Comparison of ENCODE assay signal across 8 cellular contexts in genomic region chr19:49019242-49019932, GRCh38. TPM values are rescaled to one million over a fixed set of nuclear protein-coding genes. Genes with fewer than 3 reads are reported as not detected.
DNase-seq lines count a peak whose midpoint lies in the region; ATAC-seq, FAIRE-seq and TF ChIP-seq lines count a peak whose summit lies in the region.

No MANE protein-coding gene starts in this region.

- peak; percentile 47 to 74 (median 61) for DNase-seq in CD8-positive, alpha-beta memory T cell
- DNase-seq in T-helper 22 cell (ENCODE audit: low read depth) (peak; percentile 36), GM12878 (ENCODE audit: low read depth, low spot score) (no peak), iris pigment epithelial cell (ENCODE audit: low read depth) (peak; percentile 53)
- peak; percentile 51 to 70 for DNase-seq in stimulated activated CD4-positive, alpha-beta T cell treated with anti-CD3 and anti-CD28 coated beads, Interleukin-2, amount 100 ng/mL, for 48 hours

- H3K4me3 ChIP-seq in CD8-positive, alpha-beta memory T cell (ENCODE audit: low read length): peak overlapping the region; percentile 61
- H3K4me3 ChIP-seq in GM12878: peak overlapping the region; percentile 40; the same call in 1 of the 2 replicates

- no peak for TF ChIP-seq POLR2A in GM12878 (IDR thresholded peaks at IDR 0.05; ENCODE audit: low read depth, low read length)

- in situ Hi-C loops in GM12878 (cut with MboI): no loop called here

- BruUV-seq in GM12878 (replicated peaks; lab: Mats Ljungman, UMichigan): no TSS peak

- no peaks in the 10 kb centered on the region for H3K9me3 Mint-ChIP-seq in CD8-positive, alpha-beta memory T cell

- POLR2A ChIA-PET in CD8-positive, alpha-beta memory T cell (lab: Charles Lee): interaction anchor here (0.8 to 1.6 kb wide), 2 partner anchors 26 kb away, joined by 4 to 10 read pairs; partner anchors contain the start of genes GYS1 and RUVBL2
- POLR2A ChIA-PET in GM12878 (lab: Charles Lee): interaction anchor here (0.6 kb wide), 1 partner anchor 483 kb away, joined by 6 read pairs; no protein-coding TSS in a partner anchor

- WGBS in GM12878 (ENCODE audit: insufficient coverage, insufficient replicate concordance, low lambda C conversion rate, missing lambda C conversion rate): 7% methylated on average over 41 of the region's 41 CpGs

- no peak for FAIRE-seq in GM12878 (lab: Jason Lieb, UNC)

- RAD21 ChIA-PET in GM12878 (lab: Charles Lee; ENCODE audit: unreplicated experiment): interaction anchor here (0.6 kb wide), 1 partner anchor 43 kb away, joined by 3 read pairs; no protein-coding TSS in a partner anchor

- no peaks in the 10 kb centered on the region for H4K20me1 ChIP-seq in GM12878 (ENCODE audit: control insufficient read depth, insufficient read depth)

- TF ChIP-seq CTCF in GM12878 (IDR thresholded peaks at IDR 0.05 in 2 of 3, conservative IDR thresholded peaks at IDR 0.05 in 1 of 3; ENCODE audit: control insufficient read depth in 2 of 3, extremely low read depth in 1 of 3, insufficient read depth in 1 of 3, low read depth in 3 of 3, low read length in 3 of 3): 0 out of 6 replicates have a peak, but pooled peaks of 1 of the 3 experiments have one; percentile 4

- no peaks in the 10 kb centered on the region for H3K27me3 Mint-ChIP-seq in CD8-positive, alpha-beta memory T cell

- SMC1A ChIA-PET in GM12878 (lab: Charles Lee; ENCODE audit: uncharacterized antibody, unreplicated experiment): no interaction called here

- no peak for TF ChIP-seq EP300 in Ishikawa (IDR thresholded peaks at IDR 0.05; ENCODE audit: borderline replicate concordance)
- no peak for TF ChIP-seq EP300 in GM12878 (IDR thresholded peaks at IDR 0.05; ENCODE audit: borderline replicate concordance in 1 of 2, control insufficient read depth in 1 of 2, low read depth in 2 of 2, low read length in 2 of 2)

- no peak overlapping the region for H3K27ac ChIP-seq in CD8-positive, alpha-beta memory T cell (ENCODE audit: low read depth, low read length)
- no peak overlapping the region for H3K27ac ChIP-seq in GM12878 (ENCODE audit: control insufficient read depth, insufficient read depth)

- TF ChIP-seq RAD21 in Ishikawa (IDR thresholded peaks at IDR 0.05; ENCODE audit: low read depth) (no peak), GM12878 (IDR thresholded peaks at IDR 0.05; ENCODE audit: insufficient read depth, low read depth, low read length) (no peak)

- H3K9me3 ChIP-seq in CD8-positive, alpha-beta memory T cell (ENCODE audit: low read length): no peaks in the 10 kb centered on the region
- H3K9me3 ChIP-seq in GM12878 (replicated peaks; ENCODE audit: control insufficient read depth, insufficient read depth, low read length): no peaks in the 10 kb centered on the region

- peak overlapping the region in 6 of 8 donors; percentile 40 to 93 (median 84) for H3K27ac Mint-ChIP-seq in CD8-positive, alpha-beta memory T cell

- peaks cover 21 to 42% (median 23%) of the 10 kb centered on the region in 3 donors for H3K4me1 Mint-ChIP-seq in CD8-positive, alpha-beta memory T cell

- H3K79me2 ChIP-seq in GM12878 (ENCODE audit: control insufficient read depth, insufficient read depth, low read length): no peaks in the 10 kb centered on the region

- peak overlapping the region; percentile 34 for H2AFZ ChIP-seq in GM12878 (ENCODE audit: control insufficient read depth, low read depth, low read length)

- no peak overlapping the region for H3K9ac ChIP-seq in GM12878 (ENCODE audit: control insufficient read depth, insufficient read depth, low read length)

- peak; percentile 22; the same call in 2 of the 3 replicates for ATAC-seq in GM12878
- no peak for ATAC-seq in HG02588 (IDR thresholded peaks at IDR 0.05; ENCODE audit: unreplicated experiment)
- no peak for ATAC-seq in HG03354 (IDR thresholded peaks at IDR 0.05; ENCODE audit: poor library complexity, severe bottlenecking, unreplicated experiment)

- H3K36me3 ChIP-seq in CD8-positive, alpha-beta memory T cell (ENCODE audit: insufficient read depth, low read length): no peaks in the 10 kb centered on the region
- H3K36me3 ChIP-seq in GM12878 (ENCODE audit: control insufficient read depth in 2 of 2, insufficient read depth in 2 of 2, low read length in 1 of 2): peaks cover 0 to 6% of the 10 kb centered on the region in 2 experiments; a peak in 2 of 4 replicates

- peak overlapping the region; percentile 77 to 94 (median 89) for H3K4me3 Mint-ChIP-seq in CD8-positive, alpha-beta memory T cell

- CTCF ChIA-PET in CD8-positive, alpha-beta memory T cell (lab: Charles Lee): interaction anchor here (0.7 to 3.4 kb wide), 5 partner anchors 20 to 87 kb away, joined by 3 to 25 read pairs (median 10); partner anchors contain the start of genes GYS1 and RUVBL2
- CTCF ChIA-PET in GM12878 (lab: Yijun Ruan, JAX): interaction anchor here (0.8 to 3.1 kb wide), 2 partner anchors 21 to 78 kb away, joined by 3 to 14 read pairs; no protein-coding TSS in a partner anchor

- peaks cover 0 to 7% (median 0%) of the 10 kb centered on the region in 3 donors for H3K36me3 Mint-ChIP-seq in CD8-positive, alpha-beta memory T cell

- intact Hi-C loops in GM12878 (cut with micrococcal nuclease; ENCODE audit: unreplicated experiment): no loop called here

- peak overlapping the region; percentile 31 for H3K4me2 ChIP-seq in GM12878 (ENCODE audit: control insufficient read depth, insufficient read depth)

- H3K4me1 ChIP-seq in CD8-positive, alpha-beta memory T cell (ENCODE audit: insufficient read depth, low read length): peaks cover 6% of the 10 kb centered on the region
- peaks cover 15% of the 10 kb centered on the region for H3K4me1 ChIP-seq in GM12878 (ENCODE audit: control insufficient read depth, insufficient read depth, low read length)

- no peaks in the 10 kb centered on the region for H3K27me3 ChIP-seq in CD8-positive, alpha-beta memory T cell (ENCODE audit: insufficient read depth, low read length, poor library complexity, severe bottlenecking)
- no peaks in the 10 kb centered on the region for H3K27me3 ChIP-seq in GM12878 (replicated peaks in 1 of 2; ENCODE audit: control insufficient read depth in 2 of 2, insufficient read depth in 2 of 2, low read length in 1 of 2)

RNA-seq across cellular contexts. Expression of gene LHB, which starts 2.5 kb away (rescaled TPM):
- not detected for total RNA-seq in CD8-positive, alpha-beta memory T cell
- polyA plus RNA-seq in CD8-positive, alpha-beta memory T cell: not detected
- not detected in 2 replicates for total RNA-seq in GM12878 (2013; cell fraction: nucleolus; rRNA removed)
- 0.34 TPM in 1 of 2 replicates, not detected in the other for total RNA-seq in GM12878 (2014; rRNA removed)
- total RNA-seq in GM12878 (2014; rRNA removed; fragmentation: Illumina TruSeq; extraction: Trizol): not detected in 2 replicates
- 0.46 TPM in 1 of 2 replicates, not detected in the other for total RNA-seq in GM12878 (2021)
- polyA plus RNA-seq in GM12878 (2011; ENCODE audit: low read depth): 1.7 TPM
- polyA plus RNA-seq in GM12878 (2011; rRNA removed): not detected in 2 replicates
- polyA plus RNA-seq in GM12878 (2011; cell fraction: cytosol; rRNA removed): not detected in 2 replicates
- 0.97 and 1.1 TPM in 2 replicates for polyA plus RNA-seq in GM12878 (2011; cell fraction: nucleus; rRNA removed)
- polyA plus RNA-seq in GM12878 (2012): 0.54 and 0.60 TPM in 2 replicates
- polyA plus RNA-seq in GM12878 (2014; fragmentation: Illumina TruSeq; extraction: Trizol): not detected in 2 replicates
- polyA plus RNA-seq in GM12878 (2014; fragmentation: Nextera tagmentation; extraction: Ambion mirVana): under 1 TPM in 1 of 2 experiments, not detected in 1; 0.20 TPM
- 0.28 TPM in 1 of 2 replicates, not detected in the other for polyA plus RNA-seq in GM12878 (2014; rRNA removed)
- polyA plus RNA-seq in GM12878 (2016; fragmentation: Nextera tagmentation; extraction: Ambion mirVana): under 1 TPM; 0.60 to 0.72 TPM
- polyA minus RNA-seq in GM12878 (2011; rRNA and poly(A)+ RNA removed): not detected in 2 replicates
- not detected in 2 replicates for polyA minus RNA-seq in GM12878 (2011; cell fraction: cytosol; rRNA and poly(A)+ RNA removed)
- polyA minus RNA-seq in GM12878 (2011; cell fraction: nucleus; rRNA and poly(A)+ RNA removed): not detected in 2 replicates

RNA-seq across cellular contexts. Expression of gene CGB3, which starts 4.7 kb away (rescaled TPM):
- not detected for total RNA-seq in CD8-positive, alpha-beta memory T cell
- polyA plus RNA-seq in CD8-positive, alpha-beta memory T cell: not detected
- not detected in 2 replicates for total RNA-seq in GM12878 (2013; cell fraction: nucleolus; rRNA removed)
- not detected in 2 replicates for total RNA-seq in GM12878 (2014; rRNA removed)
- not detected in 2 replicates for total RNA-seq in GM12878 (2014; rRNA removed; fragmentation: Illumina TruSeq; extraction: Trizol)
- not detected in 2 replicates for total RNA-seq in GM12878 (2021)
- polyA plus RNA-seq in GM12878 (2011; ENCODE audit: low read depth): not detected
- not detected in 2 replicates for polyA plus RNA-seq in GM12878 (2011; rRNA removed)
- polyA plus RNA-seq in GM12878 (2011; cell fraction: cytosol; rRNA removed): not detected in 2 replicates
- not detected in 2 replicates for polyA plus RNA-seq in GM12878 (2011; cell fraction: nucleus; rRNA removed)
- not detected in 2 replicates for polyA plus RNA-seq in GM12878 (2012)
- polyA plus RNA-seq in GM12878 (2014; fragmentation: Illumina TruSeq; extraction: Trizol): not detected in 2 replicates
- not detected for polyA plus RNA-seq in GM12878 (2014; fragmentation: Nextera tagmentation; extraction: Ambion mirVana)
- not detected in 2 replicates for polyA plus RNA-seq in GM12878 (2014; rRNA removed)
- not detected for polyA plus RNA-seq in GM12878 (2016; fragmentation: Nextera tagmentation; extraction: Ambion mirVana)
- not detected in 2 replicates for polyA minus RNA-seq in GM12878 (2011; rRNA and poly(A)+ RNA removed)
- polyA minus RNA-seq in GM12878 (2011; cell fraction: cytosol; rRNA and poly(A)+ RNA removed): not detected in 2 replicates
- polyA minus RNA-seq in GM12878 (2011; cell fraction: nucleus; rRNA and poly(A)+ RNA removed): not detected in 2 replicates

RNA-seq across cellular contexts. Expression of gene CGB2, which starts 12.3 kb away (rescaled TPM):
- not detected for total RNA-seq in CD8-positive, alpha-beta memory T cell
- not detected for polyA plus RNA-seq in CD8-positive, alpha-beta memory T cell
- total RNA-seq in GM12878 (2013; cell fraction: nucleolus; rRNA removed): not detected in 2 replicates
- total RNA-seq in GM12878 (2014; rRNA removed): 0.22 TPM in 1 of 2 replicates, not detected in the other
- total RNA-seq in GM12878 (2014; rRNA removed; fragmentation: Illumina TruSeq; extraction: Trizol): not detected in 2 replicates
- total RNA-seq in GM12878 (2021): not detected in 2 replicates
- polyA plus RNA-seq in GM12878 (2011; ENCODE audit: low read depth): not detected
- not detected in 2 replicates for polyA plus RNA-seq in GM12878 (2011; rRNA removed)
- polyA plus RNA-seq in GM12878 (2011; cell fraction: cytosol; rRNA removed): not detected in 2 replicates
- polyA plus RNA-seq in GM12878 (2011; cell fraction: nucleus; rRNA removed): not detected in 2 replicates
- 0.34 TPM in 1 of 2 replicates, not detected in the other for polyA plus RNA-seq in GM12878 (2012)
- not detected in 2 replicates for polyA plus RNA-seq in GM12878 (2014; fragmentation: Illumina TruSeq; extraction: Trizol)
- not detected for polyA plus RNA-seq in GM12878 (2014; fragmentation: Nextera tagmentation; extraction: Ambion mirVana)
- polyA plus RNA-seq in GM12878 (2014; rRNA removed): 0.11 and 0.20 TPM in 2 replicates
- polyA plus RNA-seq in GM12878 (2016; fragmentation: Nextera tagmentation; extraction: Ambion mirVana): under 1 TPM in 1 of 2 experiments, not detected in 1; 0.37 TPM
- polyA minus RNA-seq in GM12878 (2011; rRNA and poly(A)+ RNA removed): not detected in 2 replicates
- polyA minus RNA-seq in GM12878 (2011; cell fraction: cytosol; rRNA and poly(A)+ RNA removed): not detected in 2 replicates
- polyA minus RNA-seq in GM12878 (2011; cell fraction: nucleus; rRNA and poly(A)+ RNA removed): not detected in 2 replicates

RNA-seq across cellular contexts. Expression of gene CGB1, which starts 17.3 kb away (rescaled TPM):
- not detected for total RNA-seq in CD8-positive, alpha-beta memory T cell
- not detected for polyA plus RNA-seq in CD8-positive, alpha-beta memory T cell
- not detected in 2 replicates for total RNA-seq in GM12878 (2013; cell fraction: nucleolus; rRNA removed)
- total RNA-seq in GM12878 (2014; rRNA removed) (not detected in 2 replicates), GM12878 (2014; rRNA removed; fragmentation: Illumina TruSeq; extraction: Trizol) (not detected in 2 replicates), GM12878 (2021) (not detected in 2 replicates)
- not detected for polyA plus RNA-seq in GM12878 (2011; ENCODE audit: low read depth)
- polyA plus RNA-seq in GM12878 (2011; rRNA removed) (not detected in 2 replicates), GM12878 (2014; fragmentation: Illumina TruSeq; extraction: Trizol) (not detected in 2 replicates), GM12878 (2014; fragmentation: Nextera tagmentation; extraction: Ambion mirVana) (not detected), GM12878 (2014; rRNA removed) (not detected in 2 replicates), GM12878 (2016; fragmentation: Nextera tagmentation; extraction: Ambion mirVana) (not detected)
- not detected in 2 replicates for polyA plus RNA-seq in GM12878 (2011; cell fraction: cytosol; rRNA removed)
- polyA plus RNA-seq in GM12878 (2011; cell fraction: nucleus; rRNA removed): not detected in 2 replicates
- polyA plus RNA-seq in GM12878 (2012): not detected in 2 replicates
- polyA minus RNA-seq in GM12878 (2011; rRNA and poly(A)+ RNA removed): not detected in 2 replicates
- not detected in 2 replicates for polyA minus RNA-seq in GM12878 (2011; cell fraction: cytosol; rRNA and poly(A)+ RNA removed)
- not detected in 2 replicates for polyA minus RNA-seq in GM12878 (2011; cell fraction: nucleus; rRNA and poly(A)+ RNA removed)

RNA-seq across cellular contexts. Expression of gene CGB5, which starts 24.3 kb away (rescaled TPM):
- not detected for total RNA-seq in CD8-positive, alpha-beta memory T cell
- polyA plus RNA-seq in CD8-positive, alpha-beta memory T cell: not detected
- total RNA-seq in GM12878 (2013; cell fraction: nucleolus; rRNA removed): not detected in 2 replicates
- total RNA-seq in GM12878 (2014; rRNA removed) (not detected in 2 replicates), GM12878 (2014; rRNA removed; fragmentation: Illumina TruSeq; extraction: Trizol) (not detected in 2 replicates), GM12878 (2021) (not detected in 2 replicates)
- polyA plus RNA-seq in GM12878 (2011; ENCODE audit: low read depth): not detected
- polyA plus RNA-seq in GM12878 (2011; rRNA removed) (not detected in 2 replicates), GM12878 (2014; fragmentation: Illumina TruSeq; extraction: Trizol) (not detected in 2 replicates), GM12878 (2014; fragmentation: Nextera tagmentation; extraction: Ambion mirVana) (not detected), GM12878 (2014; rRNA removed) (not detected in 2 replicates), GM12878 (2016; fragmentation: Nextera tagmentation; extraction: Ambion mirVana) (not detected)
- polyA plus RNA-seq in GM12878 (2011; cell fraction: cytosol; rRNA removed): not detected in 2 replicates
- not detected in 2 replicates for polyA plus RNA-seq in GM12878 (2011; cell fraction: nucleus; rRNA removed)
- not detected in 2 replicates for polyA plus RNA-seq in GM12878 (2012)
- not detected in 2 replicates for polyA minus RNA-seq in GM12878 (2011; rRNA and poly(A)+ RNA removed)
- polyA minus RNA-seq in GM12878 (2011; cell fraction: cytosol; rRNA and poly(A)+ RNA removed): not detected in 2 replicates
- polyA minus RNA-seq in GM12878 (2011; cell fraction: nucleus; rRNA and poly(A)+ RNA removed): not detected in 2 replicates
